In genomic region chr20:41004561-41005360, GRCh38 we compare ENCODE assay signal across 8 cellular contexts. TPM values are rescaled to one million over a fixed set of nuclear protein-coding genes. Genes with fewer than 3 reads are reported as not detected.
DNase-seq lines count a peak whose midpoint lies in the region; ATAC-seq and TF ChIP-seq lines count a peak whose summit lies in the region.

No MANE protein-coding gene starts in this region.

- H3K4me3 Mint-ChIP-seq in T-helper 1 cell treated with Interleukin-12 subunit alpha and Interleukin-12 subunit beta and Interleukin-4 antibody, amounts not matched to agents 30 μg/mL and 1 μg/mL, for 36 hours: no peak overlapping the region
- H3K4me3 Mint-ChIP-seq in activated CD4-positive, alpha-beta memory T cell treated with anti-CD3 and anti-CD28 coated beads for 36 hours: peak overlapping the region; percentile 4
- H3K4me3 Mint-ChIP-seq in stimulated activated effector memory CD8-positive, alpha-beta T cell treated with anti-CD3 and anti-CD28 coated beads, Interleukin-12 subunit alpha, Interleukin-12 subunit beta, amount 100 ng/mL, for 72 hours: no peak overlapping the region
- H3K4me3 Mint-ChIP-seq in type B pancreatic cell: no peak overlapping the region

- H3K36me3 Mint-ChIP-seq in T-helper 1 cell treated with Interleukin-12 subunit alpha and Interleukin-12 subunit beta and Interleukin-4 antibody, amounts not matched to agents 30 μg/mL and 1 μg/mL, for 36 hours (ENCODE audit: low read depth): peaks cover 9% of the 10 kb centered on the region
- peaks cover 2% of the 10 kb centered on the region for H3K36me3 Mint-ChIP-seq in activated CD4-positive, alpha-beta memory T cell treated with anti-CD3 and anti-CD28 coated beads for 36 hours
- no peaks in the 10 kb centered on the region for H3K36me3 Mint-ChIP-seq in stimulated activated effector memory CD8-positive, alpha-beta T cell treated with anti-CD3 and anti-CD28 coated beads, Interleukin-12 subunit alpha, Interleukin-12 subunit beta, amount 100 ng/mL, for 72 hours
- no peaks in the 10 kb centered on the region for H3K36me3 Mint-ChIP-seq in type B pancreatic cell

- POLR2A ChIA-PET in activated CD4-positive, alpha-beta memory T cell treated with anti-CD3 and anti-CD28 coated beads for 36 hours (lab: Charles Lee): interaction anchor here (0.6 to 0.9 kb wide), 2 partner anchors 138 to 227 kb away, joined by 3 read pairs; no protein-coding TSS in a partner anchor

- DNase-seq in T-helper 1 cell (no peak), head of caudate nucleus (peak in 29 of 42 donors; percentile 15 to 83 (median 41)), epidermal melanocyte (ENCODE audit: insufficient read length, low spot score) (no peak), type B pancreatic cell (ENCODE audit: extremely low spot score, unreplicated experiment) (no peak)
- peak; percentile 71 for DNase-seq in activated CD4-positive, alpha-beta memory T cell treated with anti-CD3 and anti-CD28 coated beads for 36 hours
- no peak for DNase-seq in stimulated activated effector memory CD8-positive, alpha-beta T cell treated with anti-CD3 and anti-CD28 coated beads, Interleukin-12 subunit alpha, Interleukin-12 subunit beta, amount 100 ng/mL, for 72 hours (ENCODE audit: low spot score in 2 of 2)

- ATAC-seq in stimulated activated effector memory CD8-positive, alpha-beta T cell treated with anti-CD3 and anti-CD28 coated beads, Interleukin-12 subunit alpha, Interleukin-12 subunit beta, amount 100 ng/mL, for 72 hours: no peak
- ATAC-seq in GM21381 (IDR thresholded peaks at IDR 0.05; ENCODE audit: unreplicated experiment): no peak

- peak overlapping the region; percentile 96 for H3K27ac Mint-ChIP-seq in T-helper 1 cell treated with Interleukin-12 subunit alpha and Interleukin-12 subunit beta and Interleukin-4 antibody, amounts not matched to agents 30 μg/mL and 1 μg/mL, for 36 hours
- peak overlapping the region; percentile 99 for H3K27ac Mint-ChIP-seq in activated CD4-positive, alpha-beta memory T cell treated with anti-CD3 and anti-CD28 coated beads for 36 hours
- H3K27ac Mint-ChIP-seq in stimulated activated effector memory CD8-positive, alpha-beta T cell treated with anti-CD3 and anti-CD28 coated beads, Interleukin-12 subunit alpha, Interleukin-12 subunit beta, amount 100 ng/mL, for 72 hours: peak overlapping the region; percentile 94
- no peak overlapping the region for H3K27ac Mint-ChIP-seq in type B pancreatic cell

- peaks cover 47% of the 10 kb centered on the region for H3K4me1 Mint-ChIP-seq in T-helper 1 cell treated with Interleukin-12 subunit alpha and Interleukin-12 subunit beta and Interleukin-4 antibody, amounts not matched to agents 30 μg/mL and 1 μg/mL, for 36 hours (ENCODE audit: low read depth)
- peaks cover 51% of the 10 kb centered on the region for H3K4me1 Mint-ChIP-seq in activated CD4-positive, alpha-beta memory T cell treated with anti-CD3 and anti-CD28 coated beads for 36 hours (ENCODE audit: low read depth)
- H3K4me1 Mint-ChIP-seq in stimulated activated effector memory CD8-positive, alpha-beta T cell treated with anti-CD3 and anti-CD28 coated beads, Interleukin-12 subunit alpha, Interleukin-12 subunit beta, amount 100 ng/mL, for 72 hours: peaks cover 54% of the 10 kb centered on the region
- peaks cover 27% of the 10 kb centered on the region for H3K4me1 Mint-ChIP-seq in type B pancreatic cell (ENCODE audit: unreplicated experiment)

- intact Hi-C loops in activated CD4-positive, alpha-beta memory T cell treated with anti-CD3 and anti-CD28 coated beads for 36 hours (cut with micrococcal nuclease): no loop called here
- intact Hi-C loops in head of caudate nucleus (cut with DNase I): no loop called here

- no peaks in the 10 kb centered on the region for H3K27me3 Mint-ChIP-seq in T-helper 1 cell treated with Interleukin-12 subunit alpha and Interleukin-12 subunit beta and Interleukin-4 antibody, amounts not matched to agents 30 μg/mL and 1 μg/mL, for 36 hours (ENCODE audit: low read depth)
- H3K27me3 Mint-ChIP-seq in activated CD4-positive, alpha-beta memory T cell treated with anti-CD3 and anti-CD28 coated beads for 36 hours: no peaks in the 10 kb centered on the region
- H3K27me3 Mint-ChIP-seq in type B pancreatic cell: no peaks in the 10 kb centered on the region

- no peak for TF ChIP-seq CTCF in type B pancreatic cell (conservative IDR thresholded peaks at IDR 0.05)

- CTCF ChIA-PET in activated CD4-positive, alpha-beta memory T cell treated with anti-CD3 and anti-CD28 coated beads for 36 hours (lab: Charles Lee): interaction anchor here (0.9 to 5.4 kb wide), 5 partner anchors 13 to 90 kb away, joined by 3 to 36 read pairs (median 4); no protein-coding TSS in a partner anchor

- peaks cover 5% of the 10 kb centered on the region for H3K9me3 Mint-ChIP-seq in T-helper 1 cell treated with Interleukin-12 subunit alpha and Interleukin-12 subunit beta and Interleukin-4 antibody, amounts not matched to agents 30 μg/mL and 1 μg/mL, for 36 hours
- no peaks in the 10 kb centered on the region for H3K9me3 Mint-ChIP-seq in activated CD4-positive, alpha-beta memory T cell treated with anti-CD3 and anti-CD28 coated beads for 36 hours
- no peaks in the 10 kb centered on the region for H3K9me3 Mint-ChIP-seq in stimulated activated effector memory CD8-positive, alpha-beta T cell treated with anti-CD3 and anti-CD28 coated beads, Interleukin-12 subunit alpha, Interleukin-12 subunit beta, amount 100 ng/mL, for 72 hours
- peaks cover 8% of the 10 kb centered on the region for H3K9me3 Mint-ChIP-seq in type B pancreatic cell

RNA-seq across cellular contexts. Expression of gene TOP1, which starts 23.9 kb away (rescaled TPM):
- 100 to 1,000 TPM; 128 TPM for total RNA-seq in activated CD4-positive, alpha-beta memory T cell treated with anti-CD3 and anti-CD28 coated beads for 36 hours
- 72.5 and 84.6 TPM in 2 replicates for total RNA-seq in type B pancreatic cell (ENCODE audit: low replicate concordance)

Comparison
In these comparisons a context has a peak if more than half of its experiments do, and no peak if none do; other contexts are left out.
1. DNase-seq: peak in activated CD4-positive, alpha-beta memory T cell treated with anti-CD3 and anti-CD28 coated beads for 36 hours (single experiment) and head of caudate nucleus (29 of 42); none in T-helper 1 cell (0 of 5), stimulated activated effector memory CD8-positive, alpha-beta T cell treated with anti-CD3 and anti-CD28 coated beads, Interleukin-12 subunit alpha, Interleukin-12 subunit beta, amount 100 ng/mL, for 72 hours (0 of 2), epidermal melanocyte (single experiment) and type B pancreatic cell (single experiment).